In genomic region chr16:19589106-19589505, GRCh38 we compare ENCODE assay signal across 21 cellular contexts. TPM values are rescaled to one million over a fixed set of nuclear protein-coding genes. Genes with fewer than 3 reads are reported as not detected.
DNase-seq lines count a peak whose midpoint lies in the region; ATAC-seq and TF ChIP-seq lines count a peak whose summit lies in the region.
"Had no signal": no experiment of that assay in that cellular context is flagged by ENCODE, and none has a peak within 500 bp of the region (broad histone marks: within the 10 kb centered on the region; RNA-seq: fewer than 3 reads in every experiment).

No MANE protein-coding gene starts in this region.

- H3K36me3 Mint-ChIP-seq in activated CD8-positive, alpha-beta T cell treated with anti-CD3 and anti-CD28 coated beads for 36 hours (ENCODE audit: low read depth) = peaks cover 17% of the 10 kb centered on the region

- no peaks in the 10 kb centered on the region for H3K9me3 Mint-ChIP-seq in activated CD8-positive, alpha-beta T cell treated with anti-CD3 and anti-CD28 coated beads for 36 hours
- H3K9me3 Mint-ChIP-seq: endodermal cell, immature natural killer cell had no signal

- intact Hi-C loops in activated CD8-positive, alpha-beta T cell treated with anti-CD3 and anti-CD28 coated beads for 36 hours (cut with micrococcal nuclease) = no loop called here
- intact Hi-C loops in colonic mucosa (cut with DNase I) = no loop called here
- intact Hi-C loops in transverse colon (cut with DNase I; ENCODE audit: low total_unique reads) = no loop called here

- H3K4me3 Mint-ChIP-seq in activated CD8-positive, alpha-beta T cell treated with anti-CD3 and anti-CD28 coated beads for 36 hours = no peak overlapping the region
- H3K4me3 Mint-ChIP-seq: endodermal cell, immature natural killer cell had no signal

- no peaks in the 10 kb centered on the region for H3K27me3 ChIP-seq in colonic mucosa
- no peaks in the 10 kb centered on the region for H3K27me3 ChIP-seq in osteoblast (ENCODE audit: insufficient read depth, low read length)
- no peaks in the 10 kb centered on the region for H3K27me3 ChIP-seq in transverse colon
- H3K27me3 ChIP-seq: BE2C, heart right ventricle, neutrophil, spleen, thyroid gland had no signal

- TF ChIP-seq POLR2A in transverse colon (IDR thresholded peaks at IDR 0.05) = no peak

- peak overlapping the region; percentile 61 for H3K27ac Mint-ChIP-seq in activated CD8-positive, alpha-beta T cell treated with anti-CD3 and anti-CD28 coated beads for 36 hours

- H3K4me3 ChIP-seq in colonic mucosa = no peak overlapping the region
- no peak overlapping the region for H3K4me3 ChIP-seq in osteoblast (ENCODE audit: insufficient read depth, low read length)
- no peak overlapping the region for H3K4me3 ChIP-seq in transverse colon
- H3K4me3 ChIP-seq: heart right ventricle, left ventricle myocardium inferior, spleen, thyroid gland had no signal

- H2AFZ ChIP-seq in osteoblast (ENCODE audit: low read length) = no peak overlapping the region

- H3K9ac ChIP-seq in colonic mucosa (ENCODE audit: low read depth in 2 of 2, low read length in 2 of 2) = no peak overlapping the region

- peak overlapping the region; percentile 7 for H3K27ac ChIP-seq in colonic mucosa
- H3K27ac ChIP-seq in osteoblast (ENCODE audit: low read depth, low read length) = peak overlapping the region; percentile 63
- peak overlapping the region; percentile 46 to 64 (median 60) for H3K27ac ChIP-seq in transverse colon
- H3K27ac ChIP-seq: heart right ventricle, neutrophil, spleen, thyroid gland had no signal

- no peak overlapping the region for H3K4me2 ChIP-seq in osteoblast (ENCODE audit: insufficient read depth, low read length)

- no peak for TF ChIP-seq EP300 in transverse colon (IDR thresholded peaks at IDR 0.05; ENCODE audit: low read depth)

- DNase-seq in activated CD8-positive, alpha-beta T cell treated with anti-CD3 and anti-CD28 coated beads for 36 hours = no peak
- DNase-seq in colonic mucosa (no peak), osteoblast (ENCODE audit: insufficient read length, low spot score, missing footprints) (no peak), transverse colon (no peak), anterior cingulate cortex (lab: John Stamatoyannopoulos, UW) (no peak), LoVo (ENCODE audit: low spot score) (no peak)
- no peak for DNase-seq in NK-92 treated with Interleukin-12 subunit alpha and Interleukin-12 subunit beta, amount 100 ng/mL, for 24 hours (lab: John Stamatoyannopoulos, UW)
- DNase-seq: activated CD4-positive, alpha-beta T cell treated with anti-CD3 and anti-CD28 coated beads, Interleukin-2, amount 50 U/mL, for 1 hour; BE2C; Caco-2; endodermal cell; H7; heart right ventricle; immature natural killer cell; left ventricle myocardium inferior; NCI-H748 treated with DMSO at 0.1 percent for 48 hours; OCI-M1; SHP77; spleen; thyroid gland had no signal

- 89 to 90% methylated on average over 3 to 5 of the region's 5 CpGs for WGBS in transverse colon (ENCODE audit: low coverage in 1 of 2), 2 donors

- no peak for ATAC-seq in activated CD8-positive, alpha-beta T cell treated with anti-CD3 and anti-CD28 coated beads for 36 hours

- H3K79me2 ChIP-seq in osteoblast (ENCODE audit: insufficient read depth, low read length) = no peaks in the 10 kb centered on the region

- POLR2A ChIA-PET in activated CD8-positive, alpha-beta T cell treated with anti-CD3 and anti-CD28 coated beads for 36 hours (lab: Charles Lee) = no interaction called here

- CTCF ChIA-PET in activated CD8-positive, alpha-beta T cell treated with anti-CD3 and anti-CD28 coated beads for 36 hours (lab: Charles Lee) = interaction anchor here (1.1 kb wide), 5 partner anchors 12 to 318 kb away, joined by 3 read pairs; no protein-coding TSS in a partner anchor

- H3K36me3 ChIP-seq in colonic mucosa (no peaks in the 10 kb centered on the region), osteoblast (ENCODE audit: insufficient read depth, low read length) (peaks cover 24% of the 10 kb centered on the region), transverse colon (peaks cover 0 to 39% (median 2%) of the 10 kb centered on the region in 4 donors)
- H3K36me3 ChIP-seq: BE2C had no signal

- peaks cover 13% of the 10 kb centered on the region for H3K4me1 Mint-ChIP-seq in activated CD8-positive, alpha-beta T cell treated with anti-CD3 and anti-CD28 coated beads for 36 hours (ENCODE audit: low read depth)
- H3K4me1 Mint-ChIP-seq: immature natural killer cell had no signal

- no peak for TF ChIP-seq CTCF in activated CD8-positive, alpha-beta T cell treated with anti-CD3 and anti-CD28 coated beads for 36 hours (IDR thresholded peaks at IDR 0.05)
- no peak for TF ChIP-seq CTCF in colonic mucosa (IDR thresholded peaks at IDR 0.05)
- no peak for TF ChIP-seq CTCF in osteoblast (IDR thresholded peaks at IDR 0.05; ENCODE audit: extremely low read depth, low read depth, low read length)
- no peak for TF ChIP-seq CTCF in transverse colon (IDR thresholded peaks at IDR 0.05)

- H4K20me1 ChIP-seq in osteoblast (ENCODE audit: insufficient read depth, low read length) = peaks cover 3% of the 10 kb centered on the region

- H3K9me3 ChIP-seq in colonic mucosa (no peaks in the 10 kb centered on the region), osteoblast (ENCODE audit: low read depth, low read length) (no peaks in the 10 kb centered on the region), transverse colon (no peaks in the 10 kb centered on the region)
- H3K9me3 ChIP-seq: BE2C, Caco-2, heart right ventricle, left ventricle myocardium inferior, neutrophil, spleen, thyroid gland had no signal

- in situ Hi-C loops in transverse colon (cut with MboI; ENCODE audit: low pct_ligation_motif_present in 1 of 4, low pct_unique_long_range_greater_than_20kb in 1 of 4, low sequenced_read_pairs in 3 of 4) = loop anchor here in 1 of 4 donors (25.0 kb wide), 1 partner anchor 98 kb away; no protein-coding TSS in a partner anchor

- no peaks in the 10 kb centered on the region for H3K27me3 Mint-ChIP-seq in activated CD8-positive, alpha-beta T cell treated with anti-CD3 and anti-CD28 coated beads for 36 hours

- no peaks in the 10 kb centered on the region for H3K4me1 ChIP-seq in colonic mucosa
- peaks cover 3% of the 10 kb centered on the region for H3K4me1 ChIP-seq in osteoblast (ENCODE audit: insufficient read depth, low read length)
- H3K4me1 ChIP-seq in transverse colon = peaks cover 0 to 13% (median 6%) of the 10 kb centered on the region in 4 donors
- H3K4me1 ChIP-seq: BE2C, Caco-2, spleen, thyroid gland had no signal

RNA-seq across cellular contexts. Expression of gene VPS35L, which starts 33.6 kb away (rescaled TPM):
- total RNA-seq in activated CD8-positive, alpha-beta T cell treated with anti-CD3 and anti-CD28 coated beads for 36 hours = 10 to 100 TPM; 32.1 to 34.8 TPM
- total RNA-seq in colonic mucosa (10 to 100 TPM; 38.0 to 43.7 TPM), osteoblast (64.8 and 65.7 TPM in 2 replicates), transverse colon (10 to 100 TPM; 40.0 to 89.8 (median 51.5) TPM)

Comparison
In these comparisons a context has a peak if more than half of its experiments do, and no peak if none do; other contexts are left out.
1. H3K27ac ChIP-seq: peak in every context shown above with its lines; median percentile 63 in osteoblast; 60 in transverse colon; 7 in colonic mucosa.